In the genomic region with DNA sequence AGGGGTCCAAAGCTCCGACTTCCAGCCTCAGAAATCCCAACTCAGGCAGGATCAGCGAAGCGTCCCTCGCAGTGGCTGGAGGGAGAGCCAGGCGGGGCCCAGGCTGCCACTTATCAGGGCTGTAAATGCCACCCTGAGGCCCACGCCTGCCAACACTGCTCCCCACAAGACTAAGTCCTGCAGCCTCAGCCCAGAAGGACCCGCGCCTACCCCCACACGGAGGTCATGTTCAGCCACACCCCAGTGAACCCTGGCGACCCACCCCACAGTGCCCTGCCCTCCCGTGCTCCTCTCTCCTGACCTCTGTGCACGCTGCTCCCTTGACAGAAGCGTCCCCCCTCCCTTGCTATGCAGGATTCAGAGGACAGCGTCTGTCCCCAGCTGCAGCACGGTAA, we compare ENCODE assay signal across 1 cellular context.
TF ChIP-seq lines count a peak whose summit lies in the region.

No MANE protein-coding gene starts in this region.

TF ChIP-seq in HCT116, 20 proteins besides CTCF, POLR2A, EP300 and RAD21 (continued from another document):
- no peak for TF ChIP-seq REST (IDR thresholded peaks at IDR 0.05; ENCODE audit: low read depth)
- no peak for TF ChIP-seq ATF3 (IDR thresholded peaks at IDR 0.05)
